ENCODE assay signal across 1 cellular context in the genomic region with DNA sequence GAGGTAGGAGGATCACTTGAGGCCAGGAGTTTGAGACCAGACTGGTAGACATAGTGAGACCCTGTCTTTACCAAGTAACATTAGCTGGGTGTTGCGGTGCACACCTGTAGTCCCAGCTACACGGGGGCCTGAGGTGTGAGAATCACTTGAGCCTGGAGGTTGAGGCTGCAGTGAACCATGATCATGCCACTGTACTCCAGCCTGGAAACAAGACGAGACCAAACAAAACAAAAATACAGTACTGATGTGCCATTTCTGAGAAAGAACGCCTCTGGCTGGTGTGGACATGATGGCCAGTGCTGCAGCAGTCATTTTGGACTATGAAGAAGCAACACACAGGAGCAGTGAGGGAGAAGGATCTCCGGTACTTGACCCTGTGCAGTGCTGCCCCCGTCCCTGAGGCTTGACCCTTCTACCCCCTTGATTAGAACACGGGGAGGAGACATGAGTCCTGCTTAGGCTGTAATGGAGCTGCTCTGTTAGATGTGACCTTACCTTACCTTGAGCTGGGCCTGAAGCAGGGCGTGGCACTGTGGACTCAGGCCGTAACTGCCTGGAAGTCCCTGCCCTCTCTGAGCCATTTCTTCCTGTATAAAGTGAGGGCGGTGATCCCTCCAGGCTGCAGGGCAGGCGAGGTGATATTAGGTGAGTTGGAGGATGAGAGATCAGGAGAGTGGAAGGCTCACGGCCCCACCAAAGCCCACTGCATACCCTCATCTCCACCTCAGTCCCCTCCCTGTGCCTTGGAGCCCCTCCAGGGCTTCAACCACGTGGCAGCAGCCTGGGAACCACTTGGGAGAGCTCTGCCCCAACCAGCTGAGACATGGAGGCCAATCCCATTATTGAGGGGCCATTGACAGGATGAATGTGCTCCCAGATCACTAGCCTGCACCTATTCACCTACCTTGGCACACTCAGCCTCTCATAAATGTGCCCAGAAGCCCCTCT.
TF ChIP-seq lines count a peak whose summit lies in the region.

No MANE protein-coding gene starts in this region.

TF ChIP-seq in WTC11, 78 proteins besides CTCF, POLR2A, EP300 and RAD21 (continued from another document and continues in another):
- TF ChIP-seq, protein P1, sequence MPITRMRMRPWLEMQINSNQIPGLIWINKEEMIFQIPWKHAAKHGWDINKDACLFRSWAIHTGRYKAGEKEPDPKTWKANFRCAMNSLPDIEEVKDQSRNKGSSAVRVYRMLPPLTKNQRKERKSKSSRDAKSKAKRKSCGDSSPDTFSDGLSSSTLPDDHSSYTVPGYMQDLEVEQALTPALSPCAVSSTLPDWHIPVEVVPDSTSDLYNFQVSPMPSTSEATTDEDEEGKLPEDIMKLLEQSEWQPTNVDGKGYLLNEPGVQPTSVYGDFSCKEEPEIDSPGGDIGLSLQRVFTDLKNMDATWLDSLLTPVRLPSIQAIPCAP (CRISPR knock-in tag; IDR thresholded peaks at IDR 0.05) = no peak; the same call in 1 of the 2 replicates
- TF ChIP-seq, protein P2, sequence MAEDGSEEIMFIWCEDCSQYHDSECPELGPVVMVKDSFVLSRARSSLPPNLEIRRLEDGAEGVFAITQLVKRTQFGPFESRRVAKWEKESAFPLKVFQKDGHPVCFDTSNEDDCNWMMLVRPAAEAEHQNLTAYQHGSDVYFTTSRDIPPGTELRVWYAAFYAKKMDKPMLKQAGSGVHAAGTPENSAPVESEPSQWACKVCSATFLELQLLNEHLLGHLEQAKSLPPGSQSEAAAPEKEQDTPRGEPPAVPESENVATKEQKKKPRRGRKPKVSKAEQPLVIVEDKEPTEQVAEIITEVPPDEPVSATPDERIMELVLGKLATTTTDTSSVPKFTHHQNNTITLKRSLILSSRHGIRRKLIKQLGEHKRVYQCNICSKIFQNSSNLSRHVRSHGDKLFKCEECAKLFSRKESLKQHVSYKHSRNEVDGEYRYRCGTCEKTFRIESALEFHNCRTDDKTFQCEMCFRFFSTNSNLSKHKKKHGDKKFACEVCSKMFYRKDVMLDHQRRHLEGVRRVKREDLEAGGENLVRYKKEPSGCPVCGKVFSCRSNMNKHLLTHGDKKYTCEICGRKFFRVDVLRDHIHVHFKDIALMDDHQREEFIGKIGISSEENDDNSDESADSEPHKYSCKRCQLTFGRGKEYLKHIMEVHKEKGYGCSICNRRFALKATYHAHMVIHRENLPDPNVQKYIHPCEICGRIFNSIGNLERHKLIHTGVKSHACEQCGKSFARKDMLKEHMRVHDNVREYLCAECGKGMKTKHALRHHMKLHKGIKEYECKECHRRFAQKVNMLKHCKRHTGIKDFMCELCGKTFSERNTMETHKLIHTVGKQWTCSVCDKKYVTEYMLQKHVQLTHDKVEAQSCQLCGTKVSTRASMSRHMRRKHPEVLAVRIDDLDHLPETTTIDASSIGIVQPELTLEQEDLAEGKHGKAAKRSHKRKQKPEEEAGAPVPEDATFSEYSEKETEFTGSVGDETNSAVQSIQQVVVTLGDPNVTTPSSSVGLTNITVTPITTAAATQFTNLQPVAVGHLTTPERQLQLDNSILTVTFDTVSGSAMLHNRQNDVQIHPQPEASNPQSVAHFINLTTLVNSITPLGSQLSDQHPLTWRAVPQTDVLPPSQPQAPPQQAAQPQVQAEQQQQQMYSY (CRISPR knock-in tag; IDR thresholded peaks at IDR 0.05) = no peak
- TF ChIP-seq, protein P3, sequence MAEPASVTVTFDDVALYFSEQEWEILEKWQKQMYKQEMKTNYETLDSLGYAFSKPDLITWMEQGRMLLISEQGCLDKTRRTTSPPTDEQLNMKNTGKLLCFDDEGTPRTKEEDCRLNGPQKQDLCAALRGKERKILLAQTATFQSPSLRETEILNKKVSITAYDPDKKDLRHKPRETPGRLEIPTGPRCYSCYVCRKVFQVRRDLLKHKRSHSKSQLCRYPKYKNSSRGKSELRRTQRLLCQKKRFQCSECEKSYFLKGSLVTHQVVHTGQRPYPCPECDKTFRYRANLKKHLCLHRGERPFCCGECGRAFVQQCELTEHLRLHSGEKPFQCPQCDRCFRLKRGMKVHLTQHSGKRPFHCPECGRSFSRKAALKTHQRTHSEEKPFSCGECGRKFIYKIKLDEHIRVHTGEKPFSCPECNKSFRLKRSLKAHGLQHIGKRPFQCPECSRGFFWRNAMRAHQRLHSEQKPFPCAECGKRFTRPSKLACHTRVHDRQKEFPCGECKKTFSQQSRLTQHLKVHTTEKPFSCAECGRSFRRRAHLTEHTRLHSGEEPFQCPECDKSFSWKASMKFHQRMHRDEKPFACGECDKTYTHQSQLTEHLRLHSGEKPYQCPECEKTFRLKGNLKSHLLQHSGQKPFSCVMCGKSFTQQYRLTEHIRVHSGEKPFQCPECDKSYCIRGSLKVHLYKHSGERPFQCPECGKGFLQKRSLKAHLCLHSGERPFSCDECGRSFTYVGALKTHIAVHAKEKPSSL (CRISPR knock-in tag; conservative IDR thresholded peaks at IDR 0.05) = peak; percentile 86
- TF ChIP-seq MYBL2 (CRISPR knock-in tag; IDR thresholded peaks at IDR 0.05) = peak; percentile 34
- peak; percentile 92 for TF ChIP-seq EMX1 (CRISPR knock-in tag; IDR thresholded peaks at IDR 0.05)
- TF ChIP-seq TEAD4 (CRISPR knock-in tag; IDR thresholded peaks at IDR 0.05) = no peak; the same call in 1 of the 2 replicates
- TF ChIP-seq GRHL2 (CRISPR knock-in tag; IDR thresholded peaks at IDR 0.05; ENCODE audit: insufficient replicate concordance, severe bottlenecking) = no peak
- TF ChIP-seq SMAD3 (CRISPR knock-in tag; IDR thresholded peaks at IDR 0.05; ENCODE audit: borderline replicate concordance) = no peak
- TF ChIP-seq, protein P4, sequence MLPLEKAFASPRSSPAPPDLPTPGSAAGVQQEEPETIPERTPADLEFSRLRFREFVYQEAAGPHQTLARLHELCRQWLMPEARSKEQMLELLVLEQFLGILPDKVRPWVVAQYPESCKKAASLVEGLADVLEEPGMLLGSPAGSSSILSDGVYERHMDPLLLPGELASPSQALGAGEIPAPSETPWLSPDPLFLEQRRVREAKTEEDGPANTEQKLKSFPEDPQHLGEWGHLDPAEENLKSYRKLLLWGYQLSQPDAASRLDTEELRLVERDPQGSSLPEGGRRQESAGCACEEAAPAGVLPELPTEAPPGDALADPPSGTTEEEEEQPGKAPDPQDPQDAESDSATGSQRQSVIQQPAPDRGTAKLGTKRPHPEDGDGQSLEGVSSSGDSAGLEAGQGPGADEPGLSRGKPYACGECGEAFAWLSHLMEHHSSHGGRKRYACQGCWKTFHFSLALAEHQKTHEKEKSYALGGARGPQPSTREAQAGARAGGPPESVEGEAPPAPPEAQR (CRISPR knock-in tag; IDR thresholded peaks at IDR 0.05) = no peak
- TF ChIP-seq ELF4 (CRISPR knock-in tag; IDR thresholded peaks at IDR 0.05; ENCODE audit: low read depth) = no peak
- TF ChIP-seq, protein P5, sequence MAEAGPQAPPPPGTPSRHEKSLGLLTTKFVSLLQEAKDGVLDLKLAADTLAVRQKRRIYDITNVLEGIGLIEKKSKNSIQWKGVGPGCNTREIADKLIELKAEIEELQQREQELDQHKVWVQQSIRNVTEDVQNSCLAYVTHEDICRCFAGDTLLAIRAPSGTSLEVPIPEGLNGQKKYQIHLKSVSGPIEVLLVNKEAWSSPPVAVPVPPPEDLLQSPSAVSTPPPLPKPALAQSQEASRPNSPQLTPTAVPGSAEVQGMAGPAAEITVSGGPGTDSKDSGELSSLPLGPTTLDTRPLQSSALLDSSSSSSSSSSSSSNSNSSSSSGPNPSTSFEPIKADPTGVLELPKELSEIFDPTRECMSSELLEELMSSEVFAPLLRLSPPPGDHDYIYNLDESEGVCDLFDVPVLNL (CRISPR knock-in tag; IDR thresholded peaks at IDR 0.05; ENCODE audit: borderline replicate concordance, low read depth) = 0 out of 2 replicates have a peak, but pooled peaks have one; percentile 19
- TF ChIP-seq, protein P6, sequence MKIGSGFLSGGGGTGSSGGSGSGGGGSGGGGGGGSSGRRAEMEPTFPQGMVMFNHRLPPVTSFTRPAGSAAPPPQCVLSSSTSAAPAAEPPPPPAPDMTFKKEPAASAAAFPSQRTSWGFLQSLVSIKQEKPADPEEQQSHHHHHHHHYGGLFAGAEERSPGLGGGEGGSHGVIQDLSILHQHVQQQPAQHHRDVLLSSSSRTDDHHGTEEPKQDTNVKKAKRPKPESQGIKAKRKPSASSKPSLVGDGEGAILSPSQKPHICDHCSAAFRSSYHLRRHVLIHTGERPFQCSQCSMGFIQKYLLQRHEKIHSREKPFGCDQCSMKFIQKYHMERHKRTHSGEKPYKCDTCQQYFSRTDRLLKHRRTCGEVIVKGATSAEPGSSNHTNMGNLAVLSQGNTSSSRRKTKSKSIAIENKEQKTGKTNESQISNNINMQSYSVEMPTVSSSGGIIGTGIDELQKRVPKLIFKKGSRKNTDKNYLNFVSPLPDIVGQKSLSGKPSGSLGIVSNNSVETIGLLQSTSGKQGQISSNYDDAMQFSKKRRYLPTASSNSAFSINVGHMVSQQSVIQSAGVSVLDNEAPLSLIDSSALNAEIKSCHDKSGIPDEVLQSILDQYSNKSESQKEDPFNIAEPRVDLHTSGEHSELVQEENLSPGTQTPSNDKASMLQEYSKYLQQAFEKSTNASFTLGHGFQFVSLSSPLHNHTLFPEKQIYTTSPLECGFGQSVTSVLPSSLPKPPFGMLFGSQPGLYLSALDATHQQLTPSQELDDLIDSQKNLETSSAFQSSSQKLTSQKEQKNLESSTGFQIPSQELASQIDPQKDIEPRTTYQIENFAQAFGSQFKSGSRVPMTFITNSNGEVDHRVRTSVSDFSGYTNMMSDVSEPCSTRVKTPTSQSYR (CRISPR knock-in tag; IDR thresholded peaks at IDR 0.05) = no peak
- TF ChIP-seq, protein P7, sequence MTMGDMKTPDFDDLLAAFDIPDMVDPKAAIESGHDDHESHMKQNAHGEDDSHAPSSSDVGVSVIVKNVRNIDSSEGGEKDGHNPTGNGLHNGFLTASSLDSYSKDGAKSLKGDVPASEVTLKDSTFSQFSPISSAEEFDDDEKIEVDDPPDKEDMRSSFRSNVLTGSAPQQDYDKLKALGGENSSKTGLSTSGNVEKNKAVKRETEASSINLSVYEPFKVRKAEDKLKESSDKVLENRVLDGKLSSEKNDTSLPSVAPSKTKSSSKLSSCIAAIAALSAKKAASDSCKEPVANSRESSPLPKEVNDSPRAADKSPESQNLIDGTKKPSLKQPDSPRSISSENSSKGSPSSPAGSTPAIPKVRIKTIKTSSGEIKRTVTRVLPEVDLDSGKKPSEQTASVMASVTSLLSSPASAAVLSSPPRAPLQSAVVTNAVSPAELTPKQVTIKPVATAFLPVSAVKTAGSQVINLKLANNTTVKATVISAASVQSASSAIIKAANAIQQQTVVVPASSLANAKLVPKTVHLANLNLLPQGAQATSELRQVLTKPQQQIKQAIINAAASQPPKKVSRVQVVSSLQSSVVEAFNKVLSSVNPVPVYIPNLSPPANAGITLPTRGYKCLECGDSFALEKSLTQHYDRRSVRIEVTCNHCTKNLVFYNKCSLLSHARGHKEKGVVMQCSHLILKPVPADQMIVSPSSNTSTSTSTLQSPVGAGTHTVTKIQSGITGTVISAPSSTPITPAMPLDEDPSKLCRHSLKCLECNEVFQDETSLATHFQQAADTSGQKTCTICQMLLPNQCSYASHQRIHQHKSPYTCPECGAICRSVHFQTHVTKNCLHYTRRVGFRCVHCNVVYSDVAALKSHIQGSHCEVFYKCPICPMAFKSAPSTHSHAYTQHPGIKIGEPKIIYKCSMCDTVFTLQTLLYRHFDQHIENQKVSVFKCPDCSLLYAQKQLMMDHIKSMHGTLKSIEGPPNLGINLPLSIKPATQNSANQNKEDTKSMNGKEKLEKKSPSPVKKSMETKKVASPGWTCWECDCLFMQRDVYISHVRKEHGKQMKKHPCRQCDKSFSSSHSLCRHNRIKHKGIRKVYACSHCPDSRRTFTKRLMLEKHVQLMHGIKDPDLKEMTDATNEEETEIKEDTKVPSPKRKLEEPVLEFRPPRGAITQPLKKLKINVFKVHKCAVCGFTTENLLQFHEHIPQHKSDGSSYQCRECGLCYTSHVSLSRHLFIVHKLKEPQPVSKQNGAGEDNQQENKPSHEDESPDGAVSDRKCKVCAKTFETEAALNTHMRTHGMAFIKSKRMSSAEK (CRISPR knock-in tag; IDR thresholded peaks at IDR 0.05; ENCODE audit: borderline replicate concordance) = peak; percentile 60; the same call in 1 of the 2 replicates
- TF ChIP-seq NR1H2 (CRISPR knock-in tag; IDR thresholded peaks at IDR 0.05) = no peak
- TF ChIP-seq, protein P8, sequence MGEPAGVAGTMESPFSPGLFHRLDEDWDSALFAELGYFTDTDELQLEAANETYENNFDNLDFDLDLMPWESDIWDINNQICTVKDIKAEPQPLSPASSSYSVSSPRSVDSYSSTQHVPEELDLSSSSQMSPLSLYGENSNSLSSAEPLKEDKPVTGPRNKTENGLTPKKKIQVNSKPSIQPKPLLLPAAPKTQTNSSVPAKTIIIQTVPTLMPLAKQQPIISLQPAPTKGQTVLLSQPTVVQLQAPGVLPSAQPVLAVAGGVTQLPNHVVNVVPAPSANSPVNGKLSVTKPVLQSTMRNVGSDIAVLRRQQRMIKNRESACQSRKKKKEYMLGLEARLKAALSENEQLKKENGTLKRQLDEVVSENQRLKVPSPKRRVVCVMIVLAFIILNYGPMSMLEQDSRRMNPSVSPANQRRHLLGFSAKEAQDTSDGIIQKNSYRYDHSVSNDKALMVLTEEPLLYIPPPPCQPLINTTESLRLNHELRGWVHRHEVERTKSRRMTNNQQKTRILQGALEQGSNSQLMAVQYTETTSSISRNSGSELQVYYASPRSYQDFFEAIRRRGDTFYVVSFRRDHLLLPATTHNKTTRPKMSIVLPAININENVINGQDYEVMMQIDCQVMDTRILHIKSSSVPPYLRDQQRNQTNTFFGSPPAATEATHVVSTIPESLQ (CRISPR knock-in tag; IDR thresholded peaks at IDR 0.05) = no peak
- TF ChIP-seq, protein P9, sequence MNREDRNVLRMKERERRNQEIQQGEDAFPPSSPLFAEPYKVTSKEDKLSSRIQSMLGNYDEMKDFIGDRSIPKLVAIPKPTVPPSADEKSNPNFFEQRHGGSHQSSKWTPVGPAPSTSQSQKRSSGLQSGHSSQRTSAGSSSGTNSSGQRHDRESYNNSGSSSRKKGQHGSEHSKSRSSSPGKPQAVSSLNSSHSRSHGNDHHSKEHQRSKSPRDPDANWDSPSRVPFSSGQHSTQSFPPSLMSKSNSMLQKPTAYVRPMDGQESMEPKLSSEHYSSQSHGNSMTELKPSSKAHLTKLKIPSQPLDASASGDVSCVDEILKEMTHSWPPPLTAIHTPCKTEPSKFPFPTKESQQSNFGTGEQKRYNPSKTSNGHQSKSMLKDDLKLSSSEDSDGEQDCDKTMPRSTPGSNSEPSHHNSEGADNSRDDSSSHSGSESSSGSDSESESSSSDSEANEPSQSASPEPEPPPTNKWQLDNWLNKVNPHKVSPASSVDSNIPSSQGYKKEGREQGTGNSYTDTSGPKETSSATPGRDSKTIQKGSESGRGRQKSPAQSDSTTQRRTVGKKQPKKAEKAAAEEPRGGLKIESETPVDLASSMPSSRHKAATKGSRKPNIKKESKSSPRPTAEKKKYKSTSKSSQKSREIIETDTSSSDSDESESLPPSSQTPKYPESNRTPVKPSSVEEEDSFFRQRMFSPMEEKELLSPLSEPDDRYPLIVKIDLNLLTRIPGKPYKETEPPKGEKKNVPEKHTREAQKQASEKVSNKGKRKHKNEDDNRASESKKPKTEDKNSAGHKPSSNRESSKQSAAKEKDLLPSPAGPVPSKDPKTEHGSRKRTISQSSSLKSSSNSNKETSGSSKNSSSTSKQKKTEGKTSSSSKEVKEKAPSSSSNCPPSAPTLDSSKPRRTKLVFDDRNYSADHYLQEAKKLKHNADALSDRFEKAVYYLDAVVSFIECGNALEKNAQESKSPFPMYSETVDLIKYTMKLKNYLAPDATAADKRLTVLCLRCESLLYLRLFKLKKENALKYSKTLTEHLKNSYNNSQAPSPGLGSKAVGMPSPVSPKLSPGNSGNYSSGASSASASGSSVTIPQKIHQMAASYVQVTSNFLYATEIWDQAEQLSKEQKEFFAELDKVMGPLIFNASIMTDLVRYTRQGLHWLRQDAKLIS (CRISPR knock-in tag; IDR thresholded peaks at IDR 0.05; ENCODE audit: borderline replicate concordance) = no peak
- TF ChIP-seq CREB1 (CRISPR knock-in tag; IDR thresholded peaks at IDR 0.05) = no peak
